11 cellular contexts compared by ENCODE assay signal in genomic region chr2:239224249-239224605, GRCh38.
DNase-seq lines count a peak whose midpoint lies in the region; ATAC-seq lines count a peak whose summit lies in the region.
"Had no signal": no experiment of that assay in that cellular context is flagged by ENCODE, and none has a peak within 500 bp of the region (broad histone marks: within the 10 kb centered on the region; RNA-seq: fewer than 3 reads in every experiment).

No MANE protein-coding gene starts in this region.

- ATAC-seq in GM18870 (IDR thresholded peaks at IDR 0.05; ENCODE audit: unreplicated experiment) (no peak), HG03025 (IDR thresholded peaks at IDR 0.05; ENCODE audit: low FRiP score, unreplicated experiment) (no peak)

- peak; percentile 8 for DNase-seq in activated T-cell treated with anti-CD3 and anti-CD28 coated beads, Interleukin-2, amount 50 U/mL, for 1 hour
- DNase-seq in activated T-cell treated with anti-CD3 and anti-CD28 coated beads, Interleukin-2, amount 50 U/mL, for 48 hours, result no peak
- peak; percentile 62 for DNase-seq in mesenteric fat pad (ENCODE audit: low spot score)
- no peak for DNase-seq in HK-2 (ENCODE audit: unreplicated experiment)
- DNase-seq: cortex of kidney, NCI-H1436 treated with DMSO at 0.1 percent for 48 hours, PC-9 had no signal

- H3K27ac ChIP-seq in angular gyrus (ENCODE audit: low read depth, low read length) (peak overlapping the region; percentile 96), temporal lobe (ENCODE audit: low read depth, low read length) (peak overlapping the region; percentile 97)
- H3K27ac ChIP-seq: PC-9 had no signal

Comparison
In these comparisons a context has a peak if more than half of its experiments do, and no peak if none do; other contexts are left out.
1. DNase-seq: peak in activated T-cell treated with anti-CD3 and anti-CD28 coated beads, Interleukin-2, amount 50 U/mL, for 1 hour (single experiment) and mesenteric fat pad (single experiment); none in activated T-cell treated with anti-CD3 and anti-CD28 coated beads, Interleukin-2, amount 50 U/mL, for 48 hours (0 of 2) and HK-2 (single experiment).